In the genomic region with DNA sequence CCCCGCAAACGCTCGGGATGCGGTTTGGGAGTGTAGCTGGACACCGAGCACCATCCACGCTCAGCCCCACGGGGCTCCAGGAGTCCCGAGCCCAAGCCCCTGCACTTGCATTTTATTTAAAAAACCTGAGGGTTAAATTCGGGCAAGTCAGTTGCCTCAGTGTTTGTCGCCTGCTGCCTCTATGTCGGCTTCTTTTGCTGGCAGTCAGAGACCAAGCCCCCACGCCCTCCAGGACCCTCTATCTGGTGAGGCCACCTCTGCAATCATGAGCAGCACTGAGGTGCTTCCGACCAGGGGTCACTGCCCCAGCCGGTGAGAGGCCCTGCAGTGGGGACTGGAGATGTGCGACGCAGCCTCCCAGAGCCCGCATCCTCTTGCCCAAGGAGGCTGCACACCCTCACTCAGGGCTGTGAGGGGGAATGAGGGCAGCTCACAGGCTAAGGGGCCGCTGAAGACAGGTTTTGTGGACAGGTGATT, we compare ENCODE assay signal across 11 cellular contexts. TPM values are rescaled to one million over a fixed set of nuclear protein-coding genes. Genes with fewer than 3 reads are reported as not detected.
A peak's percentile ranks its signal among the peaks of the same experiment; 100 is the strongest.
DNase-seq lines count a peak whose midpoint lies in the region; ATAC-seq and TF ChIP-seq lines count a peak whose summit lies in the region.
"Had no signal": no experiment of that assay in that cellular context is flagged by ENCODE, and none has a peak within 500 bp of the region (broad histone marks: within the 10 kb centered on the region; RNA-seq: fewer than 3 reads in every experiment).

No MANE protein-coding gene starts in this region.

- H3K27ac Mint-ChIP-seq in CD8-positive, alpha-beta T cell, result no peak overlapping the region
- H3K27ac Mint-ChIP-seq in glutamatergic neuron (ENCODE audit: unreplicated experiment), result no peak overlapping the region

- no peak overlapping the region for H3K27ac ChIP-seq in CD8-positive, alpha-beta T cell (ENCODE audit: low read depth, low read length)
- H3K27ac ChIP-seq in psoas muscle, result no peak overlapping the region

- no peak for DNase-seq in CD8-positive, alpha-beta T cell
- DNase-seq in HuH-7 (ENCODE audit: low spot score) (peak; percentile 67), glutamatergic neuron (peak; percentile 29), psoas muscle (no peak), HCEC 1CT (no peak), GM19240 (ENCODE audit: insufficient read length, low spot score) (no peak)
- no peak for DNase-seq in activated CD4-positive, alpha-beta T cell treated with anti-CD3 and anti-CD28 coated beads for 4 hours
- DNase-seq: DMS79 treated with DMSO at 0.1 percent for 48 hours; NCI-H226; stimulated activated CD4-positive, alpha-beta T cell treated with anti-CD3 and anti-CD28 coated beads, Interleukin-2, amount 100 ng/mL, for 48 hours had no signal

- H3K9me3 ChIP-seq in CD8-positive, alpha-beta T cell (ENCODE audit: low read length), result no peaks in the 10 kb centered on the region
- no peaks in the 10 kb centered on the region for H3K9me3 ChIP-seq in psoas muscle

- peak overlapping the region; percentile 61 for H3K4me3 ChIP-seq in CD8-positive, alpha-beta T cell (ENCODE audit: low read depth, low read length)
- H3K4me3 ChIP-seq in psoas muscle, result peak overlapping the region; percentile 66

- no peak for ATAC-seq in CD8-positive, alpha-beta T cell
- peak in 1 of 4 donors; percentile 22 for ATAC-seq in psoas muscle
- no peak for ATAC-seq in HG03432 (IDR thresholded peaks at IDR 0.05; ENCODE audit: unreplicated experiment)

- POLR2A ChIA-PET in CD8-positive, alpha-beta T cell (lab: Charles Lee), result no interaction called here

- H3K27me3 Mint-ChIP-seq in CD8-positive, alpha-beta T cell (ENCODE audit: low read depth), result peaks cover 49% of the 10 kb centered on the region
- H3K27me3 Mint-ChIP-seq in glutamatergic neuron (ENCODE audit: unreplicated experiment), result peaks cover 18% of the 10 kb centered on the region

- H3K27me3 ChIP-seq in CD8-positive, alpha-beta T cell (ENCODE audit: insufficient read depth, low read length), result peaks cover 11% of the 10 kb centered on the region
- no peaks in the 10 kb centered on the region for H3K27me3 ChIP-seq in psoas muscle (ENCODE audit: insufficient read depth in 3 of 3, low read length in 2 of 3)

- H3K36me3 ChIP-seq in CD8-positive, alpha-beta T cell (ENCODE audit: insufficient read depth, low read length), result no peaks in the 10 kb centered on the region
- H3K36me3 ChIP-seq in psoas muscle (ENCODE audit: insufficient read depth in 1 of 2, low read depth in 1 of 2), result no peaks in the 10 kb centered on the region

- 31 to 42% (median 40%) methylated on average over 18 of the region's 18 CpGs for WGBS in psoas muscle, 3 donors

- H3K4me1 ChIP-seq in CD8-positive, alpha-beta T cell (ENCODE audit: insufficient read depth, low read length), result peaks cover 19% of the 10 kb centered on the region
- peaks cover 19% of the 10 kb centered on the region for H3K4me1 ChIP-seq in psoas muscle

- TF ChIP-seq CTCF in CD8-positive, alpha-beta T cell (IDR thresholded peaks at IDR 0.05), result no peak
- TF ChIP-seq CTCF in glutamatergic neuron (IDR thresholded peaks at IDR 0.05; ENCODE audit: partially characterized antibody, unreplicated experiment) (no peak), psoas muscle (IDR thresholded peaks at IDR 0.05) (no peak)

- peaks cover 11% of the 10 kb centered on the region for H3K4me1 Mint-ChIP-seq in CD8-positive, alpha-beta T cell (ENCODE audit: low read depth)
- H3K4me1 Mint-ChIP-seq in glutamatergic neuron (ENCODE audit: low read depth, unreplicated experiment), result peaks cover 4% of the 10 kb centered on the region

- H3K9me3 Mint-ChIP-seq in CD8-positive, alpha-beta T cell, result no peaks in the 10 kb centered on the region
- H3K9me3 Mint-ChIP-seq in glutamatergic neuron (ENCODE audit: unreplicated experiment), result peaks cover 15% of the 10 kb centered on the region

- intact Hi-C loops in CD8-positive, alpha-beta T cell (cut with DNase I, micrococcal nuclease), result loop anchor here in 1 of 2 experiments (5.0 kb wide), 1 partner anchor 418 kb away; no protein-coding TSS in a partner anchor
- intact Hi-C loops in psoas muscle (cut with DNase I), result loop anchor here in 1 of 2 donors (5.0 kb wide), 1 partner anchor 92 kb away; no protein-coding TSS in a partner anchor

- peak overlapping the region; percentile 50 for H3K4me3 Mint-ChIP-seq in CD8-positive, alpha-beta T cell
- peak overlapping the region; percentile 46 for H3K4me3 Mint-ChIP-seq in glutamatergic neuron (ENCODE audit: unreplicated experiment)

- peaks cover 4% of the 10 kb centered on the region for H3K36me3 Mint-ChIP-seq in CD8-positive, alpha-beta T cell
- no peaks in the 10 kb centered on the region for H3K36me3 Mint-ChIP-seq in glutamatergic neuron (ENCODE audit: unreplicated experiment)

- CTCF ChIA-PET in CD8-positive, alpha-beta T cell (lab: Charles Lee), result interaction anchor here (1.2 kb wide), 1 partner anchor 46 kb away, joined by 3 read pairs; no protein-coding TSS in a partner anchor

RNA-seq across cellular contexts. Expression of a gene that starts 13.3 kb away (rescaled TPM):
- 1 to 10 TPM; 8.7 to 9.9 TPM for total RNA-seq in CD8-positive, alpha-beta T cell
- total RNA-seq in glutamatergic neuron (ENCODE audit: unreplicated experiment) (9.6 TPM), psoas muscle (1 to 10 TPM; 1.2 to 2.9 (median 1.9) TPM)
- polyA plus RNA-seq in psoas muscle, result 1 to 10 TPM in 2 of 3 donors, under 1 TPM in 1; 0.96 to 3.0 (median 1.5) TPM

Comparison
In these comparisons a context has a peak if more than half of its experiments do, and no peak if none do; other contexts are left out.
1. DNase-seq: peak in HuH-7 (single experiment) and glutamatergic neuron (single experiment); none in CD8-positive, alpha-beta T cell (0 of 7), psoas muscle (0 of 2), HCEC 1CT (single experiment), activated CD4-positive, alpha-beta T cell treated with anti-CD3 and anti-CD28 coated beads for 4 hours (0 of 2) and GM19240 (single experiment).